33 cellular contexts compared by ENCODE assay signal in the genomic region with DNA sequence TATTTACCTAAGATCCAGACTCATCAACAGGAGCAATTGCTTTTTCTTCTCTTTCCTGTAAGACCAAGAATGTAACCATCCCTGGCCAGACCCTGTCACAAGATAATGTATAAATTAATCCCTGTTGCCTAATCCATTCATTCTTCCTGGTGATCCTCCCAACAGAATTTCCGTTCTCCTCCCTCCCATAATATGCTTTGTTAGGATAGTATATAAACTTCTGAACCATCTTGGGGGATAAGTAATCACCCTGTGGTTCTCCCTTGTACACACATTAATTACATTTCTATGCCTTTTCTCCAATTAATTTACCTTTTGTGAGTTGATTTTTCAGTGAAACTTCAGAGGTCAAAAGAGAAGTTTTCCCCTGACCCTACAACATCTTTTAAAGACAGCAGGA.
A peak's percentile ranks its signal among the peaks of the same experiment; 100 is the strongest.
DNase-seq lines count a peak whose midpoint lies in the region; ATAC-seq and TF ChIP-seq lines count a peak whose summit lies in the region.
"Had no signal": no experiment of that assay in that cellular context is flagged by ENCODE, and none has a peak within 500 bp of the region (broad histone marks: within the 10 kb centered on the region; RNA-seq: fewer than 3 reads in every experiment).

No MANE protein-coding gene starts in this region.

- H2AFZ ChIP-seq in GM23338 = 0 out of 2 replicates have a peak overlapping the region, but pooled peaks have one; percentile 10

- H3K36me3 ChIP-seq in Caco-2 (ENCODE audit: control insufficient read depth, insufficient read depth, low read length) (no peaks in the 10 kb centered on the region), GM23338 (ENCODE audit: insufficient read depth) (no peaks in the 10 kb centered on the region), HEK293 (ENCODE audit: control insufficient read depth in 2 of 2, insufficient read depth in 1 of 2, low read length in 2 of 2) (no peaks in the 10 kb centered on the region), endodermal cell (ENCODE audit: control insufficient read depth, insufficient read depth, low read length) (no peaks in the 10 kb centered on the region)
- H3K36me3 ChIP-seq: BE2C; BLaER1; BLaER1 treated with 17β-estradiol and CSF1 and Interleukin-3, amounts not matched to agents 10 nM and 100 nM had no signal

- H3K4me1 Mint-ChIP-seq in Caco-2 (ENCODE audit: low read depth, unreplicated experiment) (peaks cover 27% of the 10 kb centered on the region), GM23338 (peaks cover 16% of the 10 kb centered on the region), endodermal cell (peaks cover 35% of the 10 kb centered on the region)
- H3K4me1 Mint-ChIP-seq: B cell; CD14-positive monocyte; CD4-positive, alpha-beta memory T cell; CD4-positive, CD25-positive, alpha-beta regulatory T cell; CD8-positive, alpha-beta memory T cell had no signal

- peaks cover 50% of the 10 kb centered on the region for H3K9me3 Mint-ChIP-seq in Caco-2 (ENCODE audit: unreplicated experiment)
- H3K9me3 Mint-ChIP-seq in GM23338 = peaks cover 13% of the 10 kb centered on the region; the same call in 2 of the 3 replicates
- peaks cover 23% of the 10 kb centered on the region for H3K9me3 Mint-ChIP-seq in endodermal cell

- H3K4me3 ChIP-seq in Caco-2 (ENCODE audit: low read depth, low read length) = no peak overlapping the region
- no peak overlapping the region for H3K4me3 ChIP-seq in GM23338
- no peak overlapping the region for H3K4me3 ChIP-seq in HEK293 (ENCODE audit: low read depth, low read length)
- peak overlapping the region; percentile 5 for H3K4me3 ChIP-seq in endodermal cell (ENCODE audit: low read length)
- H3K4me3 ChIP-seq: A549; BLaER1; BLaER1 treated with 17β-estradiol and CSF1 and Interleukin-3, amounts not matched to agents 10 nM and 100 nM had no signal

- H3K4me2 ChIP-seq in GM23338 = no peak overlapping the region
- H3K4me2 ChIP-seq: A549; BLaER1; BLaER1 treated with 17β-estradiol and CSF1 and Interleukin-3, amounts not matched to agents 10 nM and 100 nM had no signal

- no CpG with 5 or more reads among the region's 1 CpG for WGBS in endodermal cell (ENCODE audit: insufficient coverage in 1 of 2, insufficient read length in 1 of 2), 2 experiments

- intact Hi-C loops in Caco-2 (cut with micrococcal nuclease; ENCODE audit: unreplicated experiment) = no loop called here

- peaks cover 23% of the 10 kb centered on the region for H3K4me1 ChIP-seq in Caco-2
- H3K4me1 ChIP-seq in GM23338 (ENCODE audit: insufficient read depth) = peaks cover 17% of the 10 kb centered on the region
- H3K4me1 ChIP-seq in HEK293 (ENCODE audit: control insufficient read depth, insufficient read depth, low read length) = no peaks in the 10 kb centered on the region
- H3K4me1 ChIP-seq in endodermal cell (ENCODE audit: control insufficient read depth, insufficient read depth, low read length) = peaks cover 12% of the 10 kb centered on the region
- H3K4me1 ChIP-seq: A549; BE2C; BLaER1; BLaER1 treated with 17β-estradiol and CSF1 and Interleukin-3, amounts not matched to agents 10 nM and 100 nM had no signal

- DNase-seq in Caco-2 (no peak), GM23338 (ENCODE audit: low spot score) (no peak), endodermal cell (no peak), AML-193 (lab: John Stamatoyannopoulos, UW) (no peak), NCI-H146 treated with DMSO at 0.1 percent for 48 hours (lab: John Stamatoyannopoulos, UW; ENCODE audit: unreplicated experiment) (no peak)
- DNase-seq in activated naive CD4-positive, alpha-beta T cell (lab: John Stamatoyannopoulos, UW) = no peak
- DNase-seq: 8988T; ACHN; BE2C; C1 segment of cervical spinal cord; Calu3; CD4-positive, alpha-beta memory T cell; CD4-positive, alpha-beta T cell; CD4-positive, CD25-positive, alpha-beta regulatory T cell; CD8-positive, alpha-beta memory T cell; CD8-positive, alpha-beta T cell; COR-L47; DMS 273 treated with DMSO at 0.1 percent for 48 hours; DMS153; DMS53; DMS79; DMS79 treated with DMSO at 0.1 percent for 48 hours; DND-41; EL had no signal

- H3K36me3 Mint-ChIP-seq in Caco-2 (ENCODE audit: insufficient read depth, unreplicated experiment) = peaks cover 12% of the 10 kb centered on the region
- peaks cover 11% of the 10 kb centered on the region; the same call in 2 of the 3 replicates for H3K36me3 Mint-ChIP-seq in GM23338 (ENCODE audit: low read depth)
- peaks cover 8% of the 10 kb centered on the region for H3K36me3 Mint-ChIP-seq in endodermal cell (ENCODE audit: low read depth)
- H3K36me3 Mint-ChIP-seq: CD14-positive monocyte; CD4-positive, alpha-beta memory T cell; CD4-positive, CD25-positive, alpha-beta regulatory T cell; CD8-positive, alpha-beta memory T cell; CD8-positive, alpha-beta T cell had no signal

- H3K27ac ChIP-seq in GM23338 (ENCODE audit: low read depth) (no peak overlapping the region), HEK293 (ENCODE audit: extremely low read depth, low read depth, low read length) (no peak overlapping the region), endodermal cell (ENCODE audit: low read depth, low read length) (no peak overlapping the region)
- H3K27ac ChIP-seq: 22Rv1; A549; BLaER1; BLaER1 treated with 17β-estradiol and CSF1 and Interleukin-3, amounts not matched to agents 10 nM and 100 nM; C4-2B had no signal

- CTCF ChIA-PET in Caco-2 (lab: Charles Lee) (no interaction called here), HEK293 (lab: Yijun Ruan, JAX) (interaction anchor here (0.7 kb wide), 1 partner anchor 446 kb away, joined by 3 read pairs; no protein-coding TSS in a partner anchor)

- BruUV-seq in Caco-2 (replicated peaks; lab: Mats Ljungman, UMichigan) = no TSS peak

- no peaks in the 10 kb centered on the region for H3F3A ChIP-seq in GM23338 (replicated peaks; ENCODE audit: low read depth)

- H3K79me2 ChIP-seq in GM23338 (replicated peaks; ENCODE audit: insufficient read depth) = no peaks in the 10 kb centered on the region

- H3K9me2 ChIP-seq in GM23338 (ENCODE audit: insufficient read depth) = no peaks in the 10 kb centered on the region

- no peak for ATAC-seq in GM23338
- no peak for ATAC-seq in HG03439 (IDR thresholded peaks at IDR 0.05; ENCODE audit: unreplicated experiment)
- ATAC-seq: A549; CD8-positive, alpha-beta T cell had no signal

- TF ChIP-seq CTCF in Caco-2 (IDR thresholded peaks at IDR 0.05; ENCODE audit: insufficient read depth in 1 of 2, low read depth in 1 of 2, low read length in 1 of 2, severe bottlenecking in 1 of 2, unreplicated experiment in 1 of 2) (no peak), GM23338 (conservative IDR thresholded peaks at IDR 0.05; ENCODE audit: low read depth in 2 of 2) (no peak), HEK293 (tag by site-specific recombination; IDR thresholded peaks at IDR 0.05) (no peak), endodermal cell (conservative IDR thresholded peaks at IDR 0.05) (no peak)

- POLR2A ChIA-PET in Caco-2 (lab: Charles Lee) = interaction anchor here (0.6 kb wide), 1 partner anchor 448 kb away, joined by 3 read pairs; no protein-coding TSS in a partner anchor
- POLR2A ChIA-PET in HEK293 (lab: Yijun Ruan, JAX) = no interaction called here

- H3K27ac Mint-ChIP-seq in Caco-2 (ENCODE audit: unreplicated experiment) (peak overlapping the region; percentile 36), GM23338 (no peak overlapping the region), endodermal cell (no peak overlapping the region)
- H3K27ac Mint-ChIP-seq: B cell; CD14-positive monocyte; CD4-positive, alpha-beta memory T cell; CD4-positive, alpha-beta T cell; CD4-positive, CD25-positive, alpha-beta regulatory T cell; CD8-positive, alpha-beta memory T cell; CD8-positive, alpha-beta T cell had no signal

- no peaks in the 10 kb centered on the region for H4K20me1 ChIP-seq in GM23338 (replicated peaks; ENCODE audit: insufficient read depth)
- H4K20me1 ChIP-seq: BLaER1; BLaER1 treated with 17β-estradiol and CSF1 and Interleukin-3, amounts not matched to agents 10 nM and 100 nM had no signal

- H3K9me3 ChIP-seq in Caco-2 = peaks cover 18% of the 10 kb centered on the region
- no peaks in the 10 kb centered on the region for H3K9me3 ChIP-seq in HEK293 (ENCODE audit: control insufficient read depth, insufficient read depth, low read depth, low read length)
- H3K9me3 ChIP-seq in endodermal cell (ENCODE audit: control insufficient read depth, low read length) = peaks cover 36% of the 10 kb centered on the region
- H3K9me3 ChIP-seq: A549; BE2C; BLaER1; BLaER1 treated with 17β-estradiol and CSF1 and Interleukin-3, amounts not matched to agents 10 nM and 100 nM had no signal

- H3K27me3 Mint-ChIP-seq in Caco-2 (ENCODE audit: insufficient read depth, unreplicated experiment) (no peaks in the 10 kb centered on the region), GM23338 (ENCODE audit: insufficient read depth, low read depth, poor library complexity) (peaks cover 10% of the 10 kb centered on the region), endodermal cell (ENCODE audit: insufficient read depth) (peaks cover 4% of the 10 kb centered on the region)
- H3K27me3 Mint-ChIP-seq: CD4-positive, alpha-beta memory T cell; CD4-positive, alpha-beta T cell had no signal

- H3K4me3 Mint-ChIP-seq in Caco-2 (ENCODE audit: unreplicated experiment) (no peak overlapping the region), GM23338 (no peak overlapping the region), endodermal cell (no peak overlapping the region)
- H3K4me3 Mint-ChIP-seq: B cell; CD14-positive monocyte; CD4-positive, alpha-beta memory T cell; CD4-positive, alpha-beta T cell; CD4-positive, CD25-positive, alpha-beta regulatory T cell; CD8-positive, alpha-beta memory T cell; CD8-positive, alpha-beta T cell had no signal

- H3K27me3 ChIP-seq in Caco-2 (replicated peaks; ENCODE audit: control insufficient read depth, insufficient read depth, low read length) (no peaks in the 10 kb centered on the region), GM23338 (ENCODE audit: insufficient read depth) (no peaks in the 10 kb centered on the region), endodermal cell (ENCODE audit: control insufficient read depth, insufficient read depth, low read length, poor library complexity, severe bottlenecking) (no peaks in the 10 kb centered on the region)
- H3K27me3 ChIP-seq: BE2C; BLaER1; BLaER1 treated with 17β-estradiol and CSF1 and Interleukin-3, amounts not matched to agents 10 nM and 100 nM had no signal

- no peak overlapping the region for H3K9ac ChIP-seq in endodermal cell (ENCODE audit: extremely low read depth, low read length, poor library complexity, severe bottlenecking)
- H3K9ac ChIP-seq: BLaER1; BLaER1 treated with 17β-estradiol and CSF1 and Interleukin-3, amounts not matched to agents 10 nM and 100 nM had no signal

TF ChIP-seq in GM23338, 12 proteins besides CTCF, POLR2A, EP300 and RAD21 (continues in another document):
- TF ChIP-seq NANOG (IDR thresholded peaks at IDR 0.05; ENCODE audit: borderline replicate concordance) = no peak

TF ChIP-seq in HEK293, 187 proteins besides CTCF, POLR2A, EP300 and RAD21:
- TF ChIP-seq ZNF76 (tag by site-specific recombination; IDR thresholded peaks at IDR 0.05; ENCODE audit: borderline replicate concordance, low read depth) (no peak), ZNF248 (tag by site-specific recombination; IDR thresholded peaks at IDR 0.05) (no peak), ZNF211 (tag by site-specific recombination; IDR thresholded peaks at IDR 0.05; ENCODE audit: low read depth) (peak; percentile 94)
